ENCODE assay signal across 1 cellular context in the genomic region with DNA sequence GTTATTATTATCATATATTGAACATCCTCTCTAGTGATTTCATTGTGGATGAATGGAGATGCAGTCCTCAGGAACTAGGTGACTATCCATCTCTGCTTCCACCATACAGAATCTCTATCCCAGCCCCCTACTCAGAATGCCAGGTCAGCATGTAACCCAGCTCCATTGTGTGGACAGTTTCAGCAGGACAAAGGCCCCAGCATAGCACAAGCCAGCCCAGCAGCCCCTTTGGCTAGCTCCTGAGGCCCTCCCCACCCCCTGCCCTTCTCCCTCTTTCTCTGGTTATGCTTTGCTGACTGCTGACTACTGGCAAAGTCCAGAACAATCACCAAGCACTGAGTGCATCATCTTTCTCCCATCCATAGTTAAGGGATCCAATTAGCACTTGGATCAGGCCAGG.
TF ChIP-seq lines count a peak whose summit lies in the region.

No MANE protein-coding gene starts in this region.

TF ChIP-seq in HepG2, 621 proteins besides CTCF, POLR2A, EP300 and RAD21:
- TF ChIP-seq MAFK (conservative IDR thresholded peaks at IDR 0.05 in 1 of 2, IDR thresholded peaks at IDR 0.05 in 1 of 2; ENCODE audit: low read length in 2 of 2), result peak; percentile 76 to 80
- TF ChIP-seq MAFF (IDR thresholded peaks at IDR 0.05; ENCODE audit: low read depth, low read length), result peak; percentile 72
- no peak for TF ChIP-seq ARID4A (CRISPR knock-in tag; IDR thresholded peaks at IDR 0.05; ENCODE audit: borderline replicate concordance)
- no peak for TF ChIP-seq MIER2 (CRISPR knock-in tag; IDR thresholded peaks at IDR 0.05)
